29 cellular contexts compared by ENCODE assay signal in the genomic region with DNA sequence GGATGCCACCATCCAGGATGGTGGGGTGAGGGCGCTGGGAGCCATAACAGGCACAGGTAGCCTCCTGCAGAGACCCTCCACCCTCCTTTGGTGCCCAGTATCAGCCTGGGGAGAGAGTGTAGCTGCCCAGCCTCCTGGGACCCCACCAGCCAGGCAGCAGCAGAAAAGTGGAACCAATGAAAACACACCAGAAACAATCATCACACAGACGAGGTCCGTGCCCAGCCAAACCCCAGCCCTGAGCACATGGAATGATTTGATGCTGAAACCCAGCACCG.
"Had no signal": no experiment of that assay in that cellular context is flagged by ENCODE, and none has a peak within 500 bp of the region (broad histone marks: within the 10 kb centered on the region; RNA-seq: fewer than 3 reads in every experiment).

No MANE protein-coding gene starts in this region.

- H3K9me3 ChIP-seq: gastroesophageal sphincter, tibial artery had no signal

- H3K27ac Mint-ChIP-seq: activated CD4-positive, alpha-beta T cell treated with anti-CD3 and anti-CD28 coated beads for 36 hours; activated CD8-positive, alpha-beta T cell treated with anti-CD3 and anti-CD28 coated beads, Interleukin-2, amount 10 ng/mL, durations not matched to agents 7 days and 5 days; activated naive CD8-positive, alpha-beta T cell; activated T-helper 2 cell treated with anti-CD3 and anti-CD28 coated beads, Interferon-gamma antibody, Interleukin-2, Interleukin-4, amounts not matched to agents 10 μg/mL and 5 μg/mL and 100 μg/mL, durations not matched to agents 14 hours and 24 hours and 36 hours; effector memory CD8-positive, alpha-beta T cell; memory B cell; natural killer cell treated with Interleukin-12 subunit alpha and Interleukin-12 subunit beta and Interleukin-15 and Interleukin-18, amount 100 ng/mL, for 72 hours; stimulated activated memory B cell treated with anti-CD40 and anti-IgM and Interleukin-4, amounts not matched to agents 10 μg/mL and 1 μg/mL and 100 μg/mL, for 72 hours; T-helper 2 cell treated with Interferon-gamma antibody and Interleukin-4, amounts not matched to agents 5 μg/mL and 100 μg/mL, for 36 hours had no signal

- H3K36me3 ChIP-seq: gastroesophageal sphincter, tibial artery had no signal

- H3K4me3 ChIP-seq: dorsolateral prefrontal cortex, gastroesophageal sphincter, tibial artery had no signal

- ATAC-seq: activated CD4-positive, alpha-beta T cell treated with anti-CD3 and anti-CD28 coated beads for 36 hours; activated CD8-positive, alpha-beta T cell treated with anti-CD3 and anti-CD28 coated beads, Interleukin-2, amount 10 ng/mL, durations not matched to agents 7 days and 5 days; effector memory CD8-positive, alpha-beta T cell; gastroesophageal sphincter; left colon; sciatic nerve; stimulated activated memory B cell treated with anti-CD40 and anti-IgM and Interleukin-4, amounts not matched to agents 10 μg/mL and 1 μg/mL and 100 μg/mL, for 72 hours; stimulated activated naive CD8-positive, alpha-beta T cell treated with anti-CD3 and anti-CD28 coated beads, Interleukin-15, amount 100 ng/mL, for 72 hours had no signal

- H3K4me1 Mint-ChIP-seq: activated CD4-positive, alpha-beta T cell treated with anti-CD3 and anti-CD28 coated beads for 36 hours; central memory CD8-positive, alpha-beta T cell; memory B cell; stimulated activated memory B cell treated with anti-CD40 and anti-IgM and Interleukin-4, amounts not matched to agents 10 μg/mL and 1 μg/mL and 100 μg/mL, for 72 hours; stimulated activated naive CD8-positive, alpha-beta T cell treated with anti-CD3 and anti-CD28 coated beads, Interleukin-15, amount 100 ng/mL, for 72 hours had no signal

- H3K9me3 Mint-ChIP-seq: activated T-helper 2 cell treated with anti-CD3 and anti-CD28 coated beads, Interferon-gamma antibody, Interleukin-2, Interleukin-4, amounts not matched to agents 10 μg/mL and 5 μg/mL and 100 μg/mL, durations not matched to agents 14 hours and 24 hours and 36 hours; central memory CD8-positive, alpha-beta T cell; effector memory CD8-positive, alpha-beta T cell; natural killer cell treated with Interleukin-12 subunit alpha and Interleukin-12 subunit beta and Interleukin-15 and Interleukin-18, amount 100 ng/mL, for 72 hours; stimulated activated naive CD8-positive, alpha-beta T cell treated with anti-CD3 and anti-CD28 coated beads, Interleukin-15, amount 100 ng/mL, for 72 hours; T-helper 2 cell treated with Interferon-gamma antibody and Interleukin-4, amounts not matched to agents 5 μg/mL and 100 μg/mL, for 36 hours had no signal

- H3K27ac ChIP-seq: dorsolateral prefrontal cortex, gastroesophageal sphincter, tibial artery had no signal

- H3K4me1 ChIP-seq: gastroesophageal sphincter, tibial artery had no signal

- H3K36me3 Mint-ChIP-seq: activated naive CD8-positive, alpha-beta T cell; memory B cell; natural killer cell treated with Interleukin-12 subunit alpha and Interleukin-12 subunit beta and Interleukin-15 and Interleukin-18, amount 100 ng/mL, for 72 hours; stimulated activated memory B cell treated with anti-CD40 and anti-IgM and Interleukin-4, amounts not matched to agents 10 μg/mL and 1 μg/mL and 100 μg/mL, for 72 hours had no signal

- H3K4me3 Mint-ChIP-seq: activated CD4-positive, alpha-beta T cell treated with anti-CD3 and anti-CD28 coated beads for 36 hours; activated CD8-positive, alpha-beta T cell treated with anti-CD3 and anti-CD28 coated beads, Interleukin-2, amount 10 ng/mL, durations not matched to agents 7 days and 5 days; activated naive CD8-positive, alpha-beta T cell; central memory CD8-positive, alpha-beta T cell; effector memory CD8-positive, alpha-beta T cell; memory B cell; natural killer cell treated with Interleukin-12 subunit alpha and Interleukin-12 subunit beta and Interleukin-15 and Interleukin-18, amount 100 ng/mL, for 72 hours; stimulated activated memory B cell treated with anti-CD40 and anti-IgM and Interleukin-4, amounts not matched to agents 10 μg/mL and 1 μg/mL and 100 μg/mL, for 72 hours; stimulated activated naive CD8-positive, alpha-beta T cell treated with anti-CD3 and anti-CD28 coated beads, Interleukin-15, amount 100 ng/mL, for 72 hours; T-helper 2 cell treated with Interferon-gamma antibody and Interleukin-4, amounts not matched to agents 5 μg/mL and 100 μg/mL, for 36 hours had no signal

- DNase-seq: activated CD4-positive, alpha-beta T cell treated with anti-CD3 and anti-CD28 coated beads for 36 hours; activated CD4-positive, CD25-positive, alpha-beta regulatory T cell; activated CD8-positive, alpha-beta T cell treated with anti-CD3 and anti-CD28 coated beads, Interleukin-2, amount 10 ng/mL, durations not matched to agents 7 days and 5 days; activated naive CD4-positive, alpha-beta T cell treated with Interleukin-2 at 50 U/mL for 16 hours; activated T-cell treated with anti-CD3 and anti-CD28 coated beads, Interleukin-2, amount 50 U/mL, for 48 hours; anterior cingulate cortex; effector memory CD8-positive, alpha-beta T cell; hippocampal formation; kidney; left colon; small intestine; stimulated activated CD4-positive, alpha-beta T cell treated with anti-CD3 and anti-CD28 coated beads, Interleukin-1b, Interleukin-23, amount 100 ng/mL, for 48 hours; stimulated activated CD4-positive, alpha-beta T cell treated with anti-CD3 and anti-CD28 coated beads, Interleukin-4, amount 100 ng/mL, for 4 hours; stimulated activated CD8-positive, alpha-beta memory T cell treated with anti-CD3 and anti-CD28 coated beads, Interleukin-4, amount 100 ng/mL, for 48 hours; stimulated activated naive CD8-positive, alpha-beta T cell treated with anti-CD3 and anti-CD28 coated beads, Interleukin-15, amount 100 ng/mL, for 72 hours; T-helper 1 cell had no signal

- FAIRE-seq: colon, endothelial cell of umbilical vein, kidney, small intestine had no signal
